Comparison of ENCODE assay signal across 22 cellular contexts in genomic region chr7:45408407-45408737, GRCh38.
"Had no signal": no experiment of that assay in that cellular context is flagged by ENCODE, and none has a peak within 500 bp of the region (broad histone marks: within the 10 kb centered on the region; RNA-seq: fewer than 3 reads in every experiment).

No MANE protein-coding gene starts in this region.

- H3K4me3 ChIP-seq: cardiac muscle cell, MG63, Peyer's patch, SJCRH30 had no signal

- H3K27ac ChIP-seq: brain microvascular endothelial cell, cardiac muscle cell, Peyer's patch, RWPE1, SJCRH30 had no signal

- H3K36me3 ChIP-seq: brain microvascular endothelial cell, cardiac muscle cell, MG63, Peyer's patch, SJCRH30 had no signal

- DNase-seq: activated CD4-positive, alpha-beta memory T cell treated with anti-CD3 and anti-CD28 coated beads for 36 hours; activated CD4-positive, alpha-beta T cell treated with anti-CD3 and anti-CD28 coated beads, Interleukin-2, amount 10 ng/mL, durations not matched to agents 7 days and 5 days; activated CD4-positive, CD25-positive, alpha-beta regulatory T cell; activated CD8-positive, alpha-beta memory T cell treated with anti-CD3 and anti-CD28 coated beads for 24 hours; activated effector memory CD4-positive, alpha-beta T cell treated with anti-CD3 and anti-CD28 coated beads, Interleukin-2, amount 50 U/mL, for 16 hours; activated naive CD4-positive, alpha-beta T cell treated with Interleukin-2 at 50 U/mL for 16 hours; activated naive CD8-positive, alpha-beta T cell treated with anti-CD3 and anti-CD28 coated beads, Interleukin-2, amount 50 U/mL, for 24 hours; activated T-cell treated with anti-CD3 and anti-CD28 coated beads, Interleukin-2, amount 50 U/mL, for 4 hours; amniotic stem cell; brain microvascular endothelial cell; MG63; NCI-H1105; NCI-H1694 treated with DMSO at 0.1 percent for 48 hours; NCI-H2029 treated with DMSO at 0.1 percent for 48 hours; NCI-H510A; NCI-H526 treated with DMSO at 0.1 percent for 48 hours; Peyer's patch; Right ventricle myocardium superior; SJCRH30 had no signal

- ATAC-seq: activated naive CD4-positive, alpha-beta T cell treated with anti-CD3 and anti-CD28 coated beads, Interleukin-2, amount 50 U/mL, for 72 hours; activated naive CD8-positive, alpha-beta T cell treated with anti-CD3 and anti-CD28 coated beads, Interleukin-2, amount 50 U/mL, for 24 hours; activated T-cell treated with anti-CD3 and anti-CD28 coated beads, Interleukin-2, amount 50 U/mL, for 4 hours had no signal

- H3K27me3 ChIP-seq: brain microvascular endothelial cell, cardiac muscle cell, MG63, Peyer's patch, SJCRH30 had no signal

- H3K4me1 ChIP-seq: Peyer's patch, SJCRH30 had no signal
